1 cellular context compared by ENCODE assay signal in the genomic region with DNA sequence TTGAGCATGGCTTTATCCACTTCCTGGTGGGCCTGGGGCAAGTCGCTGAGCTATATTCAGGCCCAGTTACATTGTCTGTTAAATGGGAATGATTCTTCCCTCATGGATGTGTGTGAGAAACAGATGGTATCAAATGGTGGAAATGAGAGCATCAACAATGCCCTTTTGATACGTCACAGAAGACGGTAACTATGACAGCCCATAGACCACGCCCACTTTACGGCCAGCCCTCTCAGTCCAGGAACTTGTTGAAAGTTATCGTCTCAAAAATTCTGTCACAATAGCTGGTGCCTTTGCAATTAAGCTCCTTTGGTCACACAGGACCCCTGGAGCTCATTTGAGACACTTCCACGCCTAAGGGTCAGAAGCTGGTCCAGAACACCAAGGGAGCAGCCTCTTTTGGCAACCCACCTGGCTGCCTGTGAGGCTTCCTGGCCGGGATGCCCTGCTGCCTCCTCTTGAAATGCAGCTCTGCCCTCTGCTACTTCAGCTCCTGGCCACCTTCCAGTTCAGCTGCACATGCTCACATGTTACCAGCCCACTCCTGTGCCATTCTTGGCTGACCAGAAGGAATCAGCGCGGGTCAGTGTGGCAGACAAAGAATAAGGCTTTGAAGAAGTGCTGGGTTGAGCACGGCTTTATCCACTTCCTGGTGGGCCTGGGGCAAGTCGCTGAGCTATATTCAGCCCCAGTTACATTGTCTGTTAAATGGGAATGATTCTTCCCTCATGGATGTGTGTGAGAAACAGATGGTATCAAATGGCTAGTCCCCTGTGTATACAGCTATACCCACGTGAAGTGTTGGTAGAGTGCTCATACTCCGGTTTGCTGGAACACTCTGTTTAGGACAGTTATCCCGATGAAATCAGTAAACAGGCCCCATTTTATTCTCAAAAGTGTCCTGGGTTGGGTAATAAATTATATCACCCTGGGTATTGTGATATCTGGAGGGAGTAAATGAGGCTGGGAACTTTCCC.
TF ChIP-seq lines count a peak whose summit lies in the region.

No MANE protein-coding gene starts in this region.

TF ChIP-seq in H1, 55 proteins besides CTCF, POLR2A, EP300 and RAD21 (continued from another document):
- TF ChIP-seq, protein P1, sequence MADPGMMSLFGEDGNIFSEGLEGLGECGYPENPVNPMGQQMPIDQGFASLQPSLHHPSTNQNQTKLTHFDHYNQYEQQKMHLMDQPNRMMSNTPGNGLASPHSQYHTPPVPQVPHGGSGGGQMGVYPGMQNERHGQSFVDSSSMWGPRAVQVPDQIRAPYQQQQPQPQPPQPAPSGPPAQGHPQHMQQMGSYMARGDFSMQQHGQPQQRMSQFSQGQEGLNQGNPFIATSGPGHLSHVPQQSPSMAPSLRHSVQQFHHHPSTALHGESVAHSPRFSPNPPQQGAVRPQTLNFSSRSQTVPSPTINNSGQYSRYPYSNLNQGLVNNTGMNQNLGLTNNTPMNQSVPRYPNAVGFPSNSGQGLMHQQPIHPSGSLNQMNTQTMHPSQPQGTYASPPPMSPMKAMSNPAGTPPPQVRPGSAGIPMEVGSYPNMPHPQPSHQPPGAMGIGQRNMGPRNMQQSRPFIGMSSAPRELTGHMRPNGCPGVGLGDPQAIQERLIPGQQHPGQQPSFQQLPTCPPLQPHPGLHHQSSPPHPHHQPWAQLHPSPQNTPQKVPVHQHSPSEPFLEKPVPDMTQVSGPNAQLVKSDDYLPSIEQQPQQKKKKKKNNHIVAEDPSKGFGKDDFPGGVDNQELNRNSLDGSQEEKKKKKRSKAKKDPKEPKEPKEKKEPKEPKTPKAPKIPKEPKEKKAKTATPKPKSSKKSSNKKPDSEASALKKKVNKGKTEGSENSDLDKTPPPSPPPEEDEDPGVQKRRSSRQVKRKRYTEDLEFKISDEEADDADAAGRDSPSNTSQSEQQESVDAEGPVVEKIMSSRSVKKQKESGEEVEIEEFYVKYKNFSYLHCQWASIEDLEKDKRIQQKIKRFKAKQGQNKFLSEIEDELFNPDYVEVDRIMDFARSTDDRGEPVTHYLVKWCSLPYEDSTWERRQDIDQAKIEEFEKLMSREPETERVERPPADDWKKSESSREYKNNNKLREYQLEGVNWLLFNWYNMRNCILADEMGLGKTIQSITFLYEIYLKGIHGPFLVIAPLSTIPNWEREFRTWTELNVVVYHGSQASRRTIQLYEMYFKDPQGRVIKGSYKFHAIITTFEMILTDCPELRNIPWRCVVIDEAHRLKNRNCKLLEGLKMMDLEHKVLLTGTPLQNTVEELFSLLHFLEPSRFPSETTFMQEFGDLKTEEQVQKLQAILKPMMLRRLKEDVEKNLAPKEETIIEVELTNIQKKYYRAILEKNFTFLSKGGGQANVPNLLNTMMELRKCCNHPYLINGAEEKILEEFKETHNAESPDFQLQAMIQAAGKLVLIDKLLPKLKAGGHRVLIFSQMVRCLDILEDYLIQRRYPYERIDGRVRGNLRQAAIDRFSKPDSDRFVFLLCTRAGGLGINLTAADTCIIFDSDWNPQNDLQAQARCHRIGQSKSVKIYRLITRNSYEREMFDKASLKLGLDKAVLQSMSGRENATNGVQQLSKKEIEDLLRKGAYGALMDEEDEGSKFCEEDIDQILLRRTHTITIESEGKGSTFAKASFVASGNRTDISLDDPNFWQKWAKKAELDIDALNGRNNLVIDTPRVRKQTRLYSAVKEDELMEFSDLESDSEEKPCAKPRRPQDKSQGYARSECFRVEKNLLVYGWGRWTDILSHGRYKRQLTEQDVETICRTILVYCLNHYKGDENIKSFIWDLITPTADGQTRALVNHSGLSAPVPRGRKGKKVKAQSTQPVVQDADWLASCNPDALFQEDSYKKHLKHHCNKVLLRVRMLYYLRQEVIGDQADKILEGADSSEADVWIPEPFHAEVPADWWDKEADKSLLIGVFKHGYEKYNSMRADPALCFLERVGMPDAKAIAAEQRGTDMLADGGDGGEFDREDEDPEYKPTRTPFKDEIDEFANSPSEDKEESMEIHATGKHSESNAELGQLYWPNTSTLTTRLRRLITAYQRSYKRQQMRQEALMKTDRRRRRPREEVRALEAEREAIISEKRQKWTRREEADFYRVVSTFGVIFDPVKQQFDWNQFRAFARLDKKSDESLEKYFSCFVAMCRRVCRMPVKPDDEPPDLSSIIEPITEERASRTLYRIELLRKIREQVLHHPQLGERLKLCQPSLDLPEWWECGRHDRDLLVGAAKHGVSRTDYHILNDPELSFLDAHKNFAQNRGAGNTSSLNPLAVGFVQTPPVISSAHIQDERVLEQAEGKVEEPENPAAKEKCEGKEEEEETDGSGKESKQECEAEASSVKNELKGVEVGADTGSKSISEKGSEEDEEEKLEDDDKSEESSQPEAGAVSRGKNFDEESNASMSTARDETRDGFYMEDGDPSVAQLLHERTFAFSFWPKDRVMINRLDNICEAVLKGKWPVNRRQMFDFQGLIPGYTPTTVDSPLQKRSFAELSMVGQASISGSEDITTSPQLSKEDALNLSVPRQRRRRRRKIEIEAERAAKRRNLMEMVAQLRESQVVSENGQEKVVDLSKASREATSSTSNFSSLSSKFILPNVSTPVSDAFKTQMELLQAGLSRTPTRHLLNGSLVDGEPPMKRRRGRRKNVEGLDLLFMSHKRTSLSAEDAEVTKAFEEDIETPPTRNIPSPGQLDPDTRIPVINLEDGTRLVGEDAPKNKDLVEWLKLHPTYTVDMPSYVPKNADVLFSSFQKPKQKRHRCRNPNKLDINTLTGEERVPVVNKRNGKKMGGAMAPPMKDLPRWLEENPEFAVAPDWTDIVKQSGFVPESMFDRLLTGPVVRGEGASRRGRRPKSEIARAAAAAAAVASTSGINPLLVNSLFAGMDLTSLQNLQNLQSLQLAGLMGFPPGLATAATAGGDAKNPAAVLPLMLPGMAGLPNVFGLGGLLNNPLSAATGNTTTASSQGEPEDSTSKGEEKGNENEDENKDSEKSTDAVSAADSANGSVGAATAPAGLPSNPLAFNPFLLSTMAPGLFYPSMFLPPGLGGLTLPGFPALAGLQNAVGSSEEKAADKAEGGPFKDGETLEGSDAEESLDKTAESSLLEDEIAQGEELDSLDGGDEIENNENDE (IDR thresholded peaks at IDR 0.05; ENCODE audit: insufficient replicate concordance, low read length): no peak
- TF ChIP-seq CHD1 (IDR thresholded peaks at IDR 0.05; ENCODE audit: low read depth, low read length) (no peak), NRF1 (IDR thresholded peaks at IDR 0.05; ENCODE audit: low read depth, low read length) (no peak), HDAC6 (IDR thresholded peaks at IDR 0.05; ENCODE audit: low read depth, low read length) (no peak), NANOG (IDR thresholded peaks at IDR 0.05; ENCODE audit: insufficient read depth, low read depth, low read length, poor library complexity, severe bottlenecking) (no peak), SP4 (IDR thresholded peaks at IDR 0.05; ENCODE audit: low read length) (no peak), SAP30 (IDR thresholded peaks at IDR 0.05; ENCODE audit: insufficient read depth, insufficient replicate concordance, low read length) (no peak), SIRT6 (IDR thresholded peaks at IDR 0.05; ENCODE audit: low read length) (no peak)
- TF ChIP-seq, protein P2, sequence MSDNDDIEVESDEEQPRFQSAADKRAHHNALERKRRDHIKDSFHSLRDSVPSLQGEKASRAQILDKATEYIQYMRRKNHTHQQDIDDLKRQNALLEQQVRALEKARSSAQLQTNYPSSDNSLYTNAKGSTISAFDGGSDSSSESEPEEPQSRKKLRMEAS (IDR thresholded peaks at IDR 0.05): no peak
